ENCODE assay signal across 18 cellular contexts in genomic region chr17:32287804-32288511, GRCh38. TPM values are rescaled to one million over a fixed set of nuclear protein-coding genes. Genes with fewer than 3 reads are reported as not detected.
"Had no signal": no experiment of that assay in that cellular context is flagged by ENCODE, and none has a peak within 500 bp of the region (broad histone marks: within the 10 kb centered on the region; RNA-seq: fewer than 3 reads in every experiment).

No MANE protein-coding gene starts in this region.

- H3K4me2 ChIP-seq: neural progenitor cell had no signal

- ATAC-seq: activated CD4-positive, CD25-positive, alpha-beta regulatory T cell treated with anti-CD3 and anti-CD28 coated beads, Interleukin-2, amount 50 U/mL, for 24 hours; effector memory CD8-positive, alpha-beta T cell; gastrocnemius medialis; heart right ventricle; pancreas; stimulated activated effector memory CD8-positive, alpha-beta T cell treated with anti-CD3 and anti-CD28 coated beads, Interleukin-12 subunit alpha, Interleukin-12 subunit beta, amount 100 ng/mL, for 72 hours had no signal

- H3K36me3 ChIP-seq: gastrocnemius medialis, heart right ventricle, neural progenitor cell, pancreas had no signal

- H3K9ac ChIP-seq: neural progenitor cell had no signal

- H3K4me3 ChIP-seq: gastrocnemius medialis, heart right ventricle, neural progenitor cell, pancreas had no signal

- DNase-seq: activated effector memory CD4-positive, alpha-beta T cell treated with anti-CD3 and anti-CD28 coated beads, Interleukin-2, amount 50 U/mL, for 16 hours; activated T-cell treated with anti-CD3 and anti-CD28 coated beads, Interleukin-2, amount 50 U/mL, for 24 hours; amniotic stem cell; effector memory CD8-positive, alpha-beta T cell; gastrocnemius medialis; heart right ventricle; pancreas; stimulated activated CD4-positive, alpha-beta T cell treated with anti-CD3 and anti-CD28 coated beads, Interleukin-12 subunit alpha, Interleukin-12 subunit beta, amount 100 ng/mL, for 4 hours; stimulated activated CD4-positive, alpha-beta T cell treated with anti-CD3 and anti-CD28 coated beads, Interleukin-2, amount 100 ng/mL, for 24 hours had no signal

- H3K4me3 Mint-ChIP-seq: activated naive CD4-positive, alpha-beta T cell treated with anti-CD3 and anti-CD28 coated beads, Interleukin-2, amount 50 U/mL, for 24 hours; activated T-cell treated with anti-CD3 and anti-CD28 coated beads, Interleukin-2, amount 50 U/mL, for 24 hours; brain; effector memory CD8-positive, alpha-beta T cell; neural progenitor cell; stimulated activated effector memory CD8-positive, alpha-beta T cell treated with anti-CD3 and anti-CD28 coated beads, Interleukin-12 subunit alpha, Interleukin-12 subunit beta, amount 100 ng/mL, for 72 hours had no signal

- H3K27ac Mint-ChIP-seq: activated naive CD4-positive, alpha-beta T cell treated with anti-CD3 and anti-CD28 coated beads, Interleukin-2, amount 50 U/mL, for 24 hours; activated T-cell treated with anti-CD3 and anti-CD28 coated beads, Interleukin-2, amount 50 U/mL, for 24 hours; effector memory CD8-positive, alpha-beta T cell; neural progenitor cell; stimulated activated effector memory CD8-positive, alpha-beta T cell treated with anti-CD3 and anti-CD28 coated beads, Interleukin-12 subunit alpha, Interleukin-12 subunit beta, amount 100 ng/mL, for 72 hours had no signal

- FAIRE-seq: islet of Langerhans, pancreas, TTC549 had no signal

- H3K4me1 Mint-ChIP-seq: activated naive CD4-positive, alpha-beta T cell treated with anti-CD3 and anti-CD28 coated beads, Interleukin-2, amount 50 U/mL, for 24 hours; stimulated activated effector memory CD8-positive, alpha-beta T cell treated with anti-CD3 and anti-CD28 coated beads, Interleukin-12 subunit alpha, Interleukin-12 subunit beta, amount 100 ng/mL, for 72 hours had no signal

- H2AFZ ChIP-seq: neural progenitor cell had no signal

- H3K9me3 ChIP-seq: gastrocnemius medialis, heart right ventricle, pancreas had no signal

- H3K36me3 Mint-ChIP-seq: activated naive CD4-positive, alpha-beta T cell treated with anti-CD3 and anti-CD28 coated beads, Interleukin-2, amount 50 U/mL, for 24 hours; brain; neural progenitor cell; stimulated activated effector memory CD8-positive, alpha-beta T cell treated with anti-CD3 and anti-CD28 coated beads, Interleukin-12 subunit alpha, Interleukin-12 subunit beta, amount 100 ng/mL, for 72 hours had no signal

- H3K9me3 Mint-ChIP-seq: activated naive CD4-positive, alpha-beta T cell treated with anti-CD3 and anti-CD28 coated beads, Interleukin-2, amount 50 U/mL, for 24 hours; activated T-cell treated with anti-CD3 and anti-CD28 coated beads, Interleukin-2, amount 50 U/mL, for 24 hours; effector memory CD8-positive, alpha-beta T cell; neural progenitor cell; stimulated activated effector memory CD8-positive, alpha-beta T cell treated with anti-CD3 and anti-CD28 coated beads, Interleukin-12 subunit alpha, Interleukin-12 subunit beta, amount 100 ng/mL, for 72 hours had no signal

- H3K4me1 ChIP-seq: gastrocnemius medialis, pancreas had no signal

- H3K27ac ChIP-seq: gastrocnemius medialis, heart right ventricle, neural progenitor cell, pancreas had no signal

- H3K27me3 ChIP-seq: gastrocnemius medialis, neural progenitor cell, pancreas had no signal

- H3K27me3 Mint-ChIP-seq: activated naive CD4-positive, alpha-beta T cell treated with anti-CD3 and anti-CD28 coated beads, Interleukin-2, amount 50 U/mL, for 24 hours had no signal

RNA-seq across cellular contexts. Expression of gene RHBDL3, which starts 22.3 kb away (rescaled TPM):
- total RNA-seq: epithelial cell of proximal tubule, gastrocnemius medialis, lung microvascular endothelial cell had no signal
